In genomic region chr12:122227341-122227740, GRCh38 we compare ENCODE assay signal across 8 cellular contexts. TPM values are rescaled to one million over a fixed set of nuclear protein-coding genes. Genes with fewer than 3 reads are reported as not detected.
DNase-seq lines count a peak whose midpoint lies in the region; ATAC-seq, FAIRE-seq and TF ChIP-seq lines count a peak whose summit lies in the region.

No MANE protein-coding gene starts in this region.

- intact Hi-C loops in prostate gland (cut with DNase I), result loop anchor here (5.0 kb wide), 1 partner anchor 40 kb away; the partner anchor contains the start of gene VPS33A

- no peak overlapping the region for H3K4me3 ChIP-seq in effector memory CD4-positive, alpha-beta T cell (ENCODE audit: insufficient read depth, low read depth, low read length, poor library complexity, severe bottlenecking)
- no peak overlapping the region for H3K4me3 ChIP-seq in prostate gland

- H3K27ac Mint-ChIP-seq in activated naive CD4-positive, alpha-beta T cell treated with anti-CD3 and anti-CD28 coated beads, Interleukin-2, amount 50 U/mL, for 24 hours, result peak overlapping the region; percentile 80
- peak overlapping the region; percentile 32 for H3K27ac Mint-ChIP-seq in T-helper 2 cell treated with Interferon-gamma antibody and Interleukin-4, amounts not matched to agents 5 μg/mL and 100 μg/mL, for 36 hours
- peak overlapping the region; percentile 60 for H3K27ac Mint-ChIP-seq in stimulated activated naive CD8-positive, alpha-beta T cell treated with anti-CD3 and anti-CD28 coated beads, Interleukin-15, Interleukin-2, amounts not matched to agents 100 ng/mL and 50 ng/mL, for 24 hours

- peak overlapping the region; percentile 67 for H3K4me3 Mint-ChIP-seq in activated naive CD4-positive, alpha-beta T cell treated with anti-CD3 and anti-CD28 coated beads, Interleukin-2, amount 50 U/mL, for 24 hours
- peak overlapping the region; percentile 80 for H3K4me3 Mint-ChIP-seq in T-helper 2 cell treated with Interferon-gamma antibody and Interleukin-4, amounts not matched to agents 5 μg/mL and 100 μg/mL, for 36 hours
- peak overlapping the region; percentile 89 for H3K4me3 Mint-ChIP-seq in stimulated activated naive CD8-positive, alpha-beta T cell treated with anti-CD3 and anti-CD28 coated beads, Interleukin-15, Interleukin-2, amounts not matched to agents 100 ng/mL and 50 ng/mL, for 24 hours

- no peak for TF ChIP-seq CTCF in prostate gland (IDR thresholded peaks at IDR 0.05)

- ATAC-seq in HG03378 (IDR thresholded peaks at IDR 0.05; ENCODE audit: unreplicated experiment), result no peak

- H3K9me3 ChIP-seq in effector memory CD4-positive, alpha-beta T cell (ENCODE audit: control insufficient read depth, low read length), result no peaks in the 10 kb centered on the region
- no peaks in the 10 kb centered on the region for H3K9me3 ChIP-seq in prostate gland

- WGBS in prostate gland, result 90% methylated on average over 17 of the region's 17 CpGs

- H3K27me3 Mint-ChIP-seq in activated naive CD4-positive, alpha-beta T cell treated with anti-CD3 and anti-CD28 coated beads, Interleukin-2, amount 50 U/mL, for 24 hours, result no peaks in the 10 kb centered on the region
- H3K27me3 Mint-ChIP-seq in T-helper 2 cell treated with Interferon-gamma antibody and Interleukin-4, amounts not matched to agents 5 μg/mL and 100 μg/mL, for 36 hours (ENCODE audit: low read depth), result no peaks in the 10 kb centered on the region
- no peaks in the 10 kb centered on the region for H3K27me3 Mint-ChIP-seq in stimulated activated naive CD8-positive, alpha-beta T cell treated with anti-CD3 and anti-CD28 coated beads, Interleukin-15, Interleukin-2, amounts not matched to agents 100 ng/mL and 50 ng/mL, for 24 hours

- peaks cover 23% of the 10 kb centered on the region for H3K4me1 ChIP-seq in effector memory CD4-positive, alpha-beta T cell (ENCODE audit: control insufficient read depth, insufficient read depth, low read length, poor library complexity, severe bottlenecking)
- H3K4me1 ChIP-seq in prostate gland (replicated peaks), result peaks cover 12% of the 10 kb centered on the region

- FAIRE-seq in GM12892 (lab: Jason Lieb, UNC), result no peak

- H3K4me1 Mint-ChIP-seq in activated naive CD4-positive, alpha-beta T cell treated with anti-CD3 and anti-CD28 coated beads, Interleukin-2, amount 50 U/mL, for 24 hours, result peaks cover 34% of the 10 kb centered on the region
- peaks cover 24% of the 10 kb centered on the region for H3K4me1 Mint-ChIP-seq in T-helper 2 cell treated with Interferon-gamma antibody and Interleukin-4, amounts not matched to agents 5 μg/mL and 100 μg/mL, for 36 hours (ENCODE audit: low read depth)
- H3K4me1 Mint-ChIP-seq in stimulated activated naive CD8-positive, alpha-beta T cell treated with anti-CD3 and anti-CD28 coated beads, Interleukin-15, Interleukin-2, amounts not matched to agents 100 ng/mL and 50 ng/mL, for 24 hours (ENCODE audit: low read depth), result peaks cover 41% of the 10 kb centered on the region

- H3K27ac ChIP-seq in effector memory CD4-positive, alpha-beta T cell (ENCODE audit: insufficient read depth, low read length, poor library complexity, severe bottlenecking), result no peak overlapping the region
- no peak overlapping the region for H3K27ac ChIP-seq in prostate gland

- DNase-seq in activated naive CD4-positive, alpha-beta T cell treated with Interleukin-2 at 50 U/mL for 16 hours, result no peak
- DNase-seq in T-helper 2 cell treated with Interferon-gamma antibody and Interleukin-4, amounts not matched to agents 5 μg/mL and 100 μg/mL, for 36 hours (ENCODE audit: low spot score), result no peak
- peak; percentile 33 to 45 (median 34) for DNase-seq in effector memory CD4-positive, alpha-beta T cell
- no peak for DNase-seq in GM12892 (ENCODE audit: insufficient read length)
- no peak for DNase-seq in prostate gland (ENCODE audit: low spot score)

- no peak for TF ChIP-seq POLR2A in GM12892 (IDR thresholded peaks at IDR 0.05; ENCODE audit: low read depth, low read length)
- no peak for TF ChIP-seq POLR2A in prostate gland (IDR thresholded peaks at IDR 0.05)

- H3K9me3 Mint-ChIP-seq in activated naive CD4-positive, alpha-beta T cell treated with anti-CD3 and anti-CD28 coated beads, Interleukin-2, amount 50 U/mL, for 24 hours, result no peaks in the 10 kb centered on the region
- H3K9me3 Mint-ChIP-seq in T-helper 2 cell treated with Interferon-gamma antibody and Interleukin-4, amounts not matched to agents 5 μg/mL and 100 μg/mL, for 36 hours, result no peaks in the 10 kb centered on the region
- no peaks in the 10 kb centered on the region for H3K9me3 Mint-ChIP-seq in stimulated activated naive CD8-positive, alpha-beta T cell treated with anti-CD3 and anti-CD28 coated beads, Interleukin-15, Interleukin-2, amounts not matched to agents 100 ng/mL and 50 ng/mL, for 24 hours

- H3K36me3 ChIP-seq in effector memory CD4-positive, alpha-beta T cell (ENCODE audit: control insufficient read depth, insufficient read depth, low read length), result peaks cover 38% of the 10 kb centered on the region
- H3K36me3 ChIP-seq in prostate gland, result peaks cover 6 to 9% of the 10 kb centered on the region in 2 donors

- peaks cover 6% of the 10 kb centered on the region for H3K36me3 Mint-ChIP-seq in activated naive CD4-positive, alpha-beta T cell treated with anti-CD3 and anti-CD28 coated beads, Interleukin-2, amount 50 U/mL, for 24 hours
- peaks cover 21% of the 10 kb centered on the region for H3K36me3 Mint-ChIP-seq in T-helper 2 cell treated with Interferon-gamma antibody and Interleukin-4, amounts not matched to agents 5 μg/mL and 100 μg/mL, for 36 hours (ENCODE audit: low read depth)
- peaks cover 29% of the 10 kb centered on the region for H3K36me3 Mint-ChIP-seq in stimulated activated naive CD8-positive, alpha-beta T cell treated with anti-CD3 and anti-CD28 coated beads, Interleukin-15, Interleukin-2, amounts not matched to agents 100 ng/mL and 50 ng/mL, for 24 hours (ENCODE audit: low read depth)

- no peaks in the 10 kb centered on the region for H3K27me3 ChIP-seq in effector memory CD4-positive, alpha-beta T cell (replicated peaks; ENCODE audit: control insufficient read depth, insufficient read depth, low read length, poor library complexity, severe bottlenecking)
- no peaks in the 10 kb centered on the region for H3K27me3 ChIP-seq in prostate gland (replicated peaks; ENCODE audit: insufficient read depth)

RNA-seq across cellular contexts. Expression of gene DIABLO, which starts 1.5 kb away (rescaled TPM):
- polyA plus RNA-seq in GM12892 (2012; ENCODE audit: missing spikeins), result 49.8 TPM
- total RNA-seq in prostate gland, result 100 to 1,000 TPM in 1 of 2 donors, 10 to 100 TPM in 1; 54.1 to 132 TPM

RNA-seq across cellular contexts. Expression of gene B3GNT4, which starts 23.8 kb away (rescaled TPM):
- 1.5 TPM for polyA plus RNA-seq in GM12892 (2012; ENCODE audit: missing spikeins)
- 1 to 10 TPM in 1 of 2 donors, under 1 TPM in 1; 0.64 to 5.1 TPM for total RNA-seq in prostate gland

RNA-seq across cellular contexts. Expression of gene VPS33A, which starts 39.0 kb away (rescaled TPM):
- polyA plus RNA-seq in GM12892 (2012; ENCODE audit: missing spikeins), result 14.8 TPM
- total RNA-seq in prostate gland, result 10 to 100 TPM; 11.3 to 23.9 TPM

RNA-seq across cellular contexts. Expression of gene LRRC43, which starts 44.4 kb away (rescaled TPM):
- polyA plus RNA-seq in GM12892 (2012; ENCODE audit: missing spikeins), result not detected
- 1 to 10 TPM; 1.2 to 5.7 TPM for total RNA-seq in prostate gland

RNA-seq across cellular contexts. Expression of gene IL31, which starts 53.3 kb away (rescaled TPM):
- not detected for polyA plus RNA-seq in GM12892 (2012; ENCODE audit: missing spikeins)
- not detected for total RNA-seq in prostate gland

Comparison
In these comparisons a context has a peak if more than half of its experiments do, and no peak if none do; other contexts are left out.
1. DNase-seq: peak in effector memory CD4-positive, alpha-beta T cell (3 of 3); none in activated naive CD4-positive, alpha-beta T cell treated with Interleukin-2 at 50 U/mL for 16 hours (single experiment), T-helper 2 cell treated with Interferon-gamma antibody and Interleukin-4, amounts not matched to agents 5 μg/mL and 100 μg/mL, for 36 hours (single experiment), GM12892 (single experiment) and prostate gland (single experiment).
2. Peak in every context shown above with its lines, with median percentiles within 50 percentile points of each other: H3K27ac Mint-ChIP-seq and H3K4me3 Mint-ChIP-seq.